In the genomic region with DNA sequence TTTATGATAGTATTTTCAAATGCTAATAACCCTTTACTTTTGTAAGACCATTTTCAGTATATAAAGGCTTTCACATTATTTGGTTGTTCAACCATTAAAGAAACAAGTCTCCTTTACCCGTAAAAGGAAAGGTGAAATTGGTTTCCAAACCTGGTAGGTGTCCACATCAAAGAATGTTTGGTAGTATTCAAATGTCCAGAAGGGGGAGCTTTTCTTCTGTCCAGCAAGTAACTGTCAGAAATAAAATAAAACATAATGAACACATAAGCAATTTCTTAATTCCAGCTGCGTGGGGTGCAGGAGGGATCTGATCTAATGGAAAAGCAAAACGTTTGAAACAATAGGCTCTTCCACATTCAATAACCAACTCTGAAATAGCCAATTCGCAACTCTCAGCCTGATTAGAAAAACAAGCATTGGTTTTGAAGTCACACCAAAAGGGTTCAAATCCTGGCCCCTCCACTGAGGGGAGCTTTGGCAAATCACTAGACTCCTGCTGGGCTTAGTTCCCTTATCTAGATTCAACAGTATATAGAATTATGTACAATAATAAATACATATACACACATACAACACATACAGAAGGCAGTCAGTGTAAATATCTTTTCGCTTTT, we compare ENCODE assay signal across 8 cellular contexts. TPM values are rescaled to one million over a fixed set of nuclear protein-coding genes. Genes with fewer than 3 reads are reported as not detected.
DNase-seq lines count a peak whose midpoint lies in the region; ATAC-seq and TF ChIP-seq lines count a peak whose summit lies in the region.

No MANE protein-coding gene starts in this region.

- peaks cover 7% of the 10 kb centered on the region for H3K36me3 ChIP-seq in neural progenitor cell

- peak; percentile 46 for TF ChIP-seq CTCF in AG04449 (IDR thresholded peaks at IDR 0.05; ENCODE audit: insufficient read depth, low read length, missing control alignments)
- TF ChIP-seq CTCF in GM12874 (IDR thresholded peaks at IDR 0.05; ENCODE audit: insufficient read depth, low read depth, low read length) = peak; percentile 45
- peak; percentile 68 for TF ChIP-seq CTCF in choroid plexus epithelial cell (conservative IDR thresholded peaks at IDR 0.05; ENCODE audit: low read depth, low read length)
- TF ChIP-seq CTCF in neural progenitor cell (IDR thresholded peaks at IDR 0.05) = peak; percentile 72

- CTCF ChIA-PET in AG04449 (lab: Yijun Ruan, JAX) = interaction anchor here (0.6 to 8.4 kb wide), 44 partner anchors 9 to 931 kb away, joined by 3 to 115 read pairs (median 4); a partner anchor contains a TSS

- H3K27ac ChIP-seq in neural progenitor cell = no peak overlapping the region

- no peaks in the 10 kb centered on the region for H3K4me1 ChIP-seq in neural progenitor cell

- H3K9me3 Mint-ChIP-seq in neural progenitor cell = no peaks in the 10 kb centered on the region

- no peaks in the 10 kb centered on the region for H3K9me3 ChIP-seq in neural progenitor cell (ENCODE audit: low read depth)

- H3K27me3 Mint-ChIP-seq in neural progenitor cell (ENCODE audit: insufficient read depth, low read depth) = no peaks in the 10 kb centered on the region

- peaks cover 16% of the 10 kb centered on the region for H3K36me3 Mint-ChIP-seq in neural progenitor cell

- no peak overlapping the region for H3K4me2 ChIP-seq in neural progenitor cell

- H3K9ac ChIP-seq in neural progenitor cell = no peak overlapping the region

- no peaks in the 10 kb centered on the region for H3K4me1 Mint-ChIP-seq in neural progenitor cell

- H3K27me3 ChIP-seq in neural progenitor cell = no peaks in the 10 kb centered on the region

- no peak for DNase-seq in AG04449 (ENCODE audit: low read depth, low spot score)
- DNase-seq in NCI-H748 treated with DMSO at 0.1 percent for 48 hours (lab: John Stamatoyannopoulos, UW) = peak; percentile 40
- peak; percentile 82 for DNase-seq in choroid plexus epithelial cell (ENCODE audit: low read depth)
- DNase-seq in neural progenitor cell (ENCODE audit: low spot score) = peak; percentile 61
- no peak for DNase-seq in effector CD8-positive, alpha-beta T cell (lab: John Stamatoyannopoulos, UW)
- DNase-seq in NCI-H1048 (lab: John Stamatoyannopoulos, UW) = no peak

- no peak for ATAC-seq in GM21737 (IDR thresholded peaks at IDR 0.05; ENCODE audit: unreplicated experiment)

- no peaks in the 10 kb centered on the region for H3F3A ChIP-seq in neural progenitor cell (ENCODE audit: low read depth)

- no peaks in the 10 kb centered on the region for H4K20me1 ChIP-seq in neural progenitor cell (ENCODE audit: low read depth)

- H3K4me3 ChIP-seq in AG04449 (ENCODE audit: low read depth, low read length) (no peak overlapping the region), choroid plexus epithelial cell (ENCODE audit: low read depth, low read length) (no peak overlapping the region), neural progenitor cell (no peak overlapping the region)

- no peak overlapping the region for H3K27ac Mint-ChIP-seq in neural progenitor cell

- H2AFZ ChIP-seq in neural progenitor cell (replicated peaks) = no peak overlapping the region

- H3K4me3 Mint-ChIP-seq in neural progenitor cell = no peak overlapping the region

- H3K79me2 ChIP-seq in neural progenitor cell (ENCODE audit: low read depth) = no peaks in the 10 kb centered on the region

- POLR2A ChIA-PET in AG04449 (lab: Yijun Ruan, JAX) = interaction anchor here (0.6 to 1.0 kb wide), 2 partner anchors 11 to 195 kb away, joined by 3 read pairs; a partner anchor contains a TSS

RNA-seq across cellular contexts. Expression of a gene that starts 11.0 kb away (rescaled TPM):
- total RNA-seq in neural progenitor cell (ENCODE audit: low replicate concordance) = 35.7 and 41.2 TPM in 2 replicates

RNA-seq across cellular contexts. Expression of a gene that starts 15.4 kb away (rescaled TPM):
- total RNA-seq in neural progenitor cell (ENCODE audit: low replicate concordance) = not detected in 2 replicates

RNA-seq across cellular contexts. Expression of a gene that starts 40.5 kb away (rescaled TPM):
- total RNA-seq in neural progenitor cell (ENCODE audit: low replicate concordance) = 63.6 and 94.3 TPM in 2 replicates

Comparison
In these comparisons a context has a peak if more than half of its experiments do, and no peak if none do; other contexts are left out.
1. DNase-seq: peak in NCI-H748 treated with DMSO at 0.1 percent for 48 hours (single experiment), choroid plexus epithelial cell (single experiment) and neural progenitor cell (single experiment); none in AG04449 (single experiment), effector CD8-positive, alpha-beta T cell (single experiment) and NCI-H1048 (single experiment).
2. Peak in every context shown above with its lines, with median percentiles within 50 percentile points of each other: CTCF ChIP-seq.